Comparison of ENCODE assay signal across 1 cellular context in the genomic region with DNA sequence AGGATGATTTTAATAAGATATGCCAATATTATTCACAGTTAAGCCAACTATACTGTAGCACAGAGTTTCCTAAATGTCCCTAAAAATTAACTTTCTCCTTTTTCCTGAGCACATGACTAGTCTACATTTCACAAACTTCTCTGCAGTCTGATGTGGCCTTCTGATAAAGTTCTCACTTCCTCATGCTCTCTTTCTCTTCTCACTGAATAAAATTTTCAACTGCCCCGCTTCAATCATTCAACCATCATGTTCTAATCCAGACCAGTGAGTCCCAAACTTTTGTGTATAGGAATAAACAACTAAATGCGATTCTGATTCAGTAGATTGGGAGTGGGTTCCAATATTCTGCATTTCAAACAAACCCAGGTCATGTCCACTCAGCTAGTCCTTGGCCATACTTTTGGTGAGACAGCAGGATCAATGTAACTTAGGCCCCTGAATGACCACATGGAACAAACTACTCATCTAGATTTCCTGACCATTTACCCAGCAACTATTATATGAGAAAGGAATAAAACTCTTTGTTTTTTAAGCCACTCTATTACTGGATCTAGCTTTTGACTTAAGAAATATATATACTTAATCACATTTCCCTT.
A peak's percentile ranks its signal among the peaks of the same experiment; 100 is the strongest.
TF ChIP-seq lines count a peak whose summit lies in the region.

No MANE protein-coding gene starts in this region.

TF ChIP-seq in K562, 482 proteins besides CTCF, POLR2A, EP300 and RAD21 (continued from another document and continues in another):
- TF ChIP-seq, protein P1, sequence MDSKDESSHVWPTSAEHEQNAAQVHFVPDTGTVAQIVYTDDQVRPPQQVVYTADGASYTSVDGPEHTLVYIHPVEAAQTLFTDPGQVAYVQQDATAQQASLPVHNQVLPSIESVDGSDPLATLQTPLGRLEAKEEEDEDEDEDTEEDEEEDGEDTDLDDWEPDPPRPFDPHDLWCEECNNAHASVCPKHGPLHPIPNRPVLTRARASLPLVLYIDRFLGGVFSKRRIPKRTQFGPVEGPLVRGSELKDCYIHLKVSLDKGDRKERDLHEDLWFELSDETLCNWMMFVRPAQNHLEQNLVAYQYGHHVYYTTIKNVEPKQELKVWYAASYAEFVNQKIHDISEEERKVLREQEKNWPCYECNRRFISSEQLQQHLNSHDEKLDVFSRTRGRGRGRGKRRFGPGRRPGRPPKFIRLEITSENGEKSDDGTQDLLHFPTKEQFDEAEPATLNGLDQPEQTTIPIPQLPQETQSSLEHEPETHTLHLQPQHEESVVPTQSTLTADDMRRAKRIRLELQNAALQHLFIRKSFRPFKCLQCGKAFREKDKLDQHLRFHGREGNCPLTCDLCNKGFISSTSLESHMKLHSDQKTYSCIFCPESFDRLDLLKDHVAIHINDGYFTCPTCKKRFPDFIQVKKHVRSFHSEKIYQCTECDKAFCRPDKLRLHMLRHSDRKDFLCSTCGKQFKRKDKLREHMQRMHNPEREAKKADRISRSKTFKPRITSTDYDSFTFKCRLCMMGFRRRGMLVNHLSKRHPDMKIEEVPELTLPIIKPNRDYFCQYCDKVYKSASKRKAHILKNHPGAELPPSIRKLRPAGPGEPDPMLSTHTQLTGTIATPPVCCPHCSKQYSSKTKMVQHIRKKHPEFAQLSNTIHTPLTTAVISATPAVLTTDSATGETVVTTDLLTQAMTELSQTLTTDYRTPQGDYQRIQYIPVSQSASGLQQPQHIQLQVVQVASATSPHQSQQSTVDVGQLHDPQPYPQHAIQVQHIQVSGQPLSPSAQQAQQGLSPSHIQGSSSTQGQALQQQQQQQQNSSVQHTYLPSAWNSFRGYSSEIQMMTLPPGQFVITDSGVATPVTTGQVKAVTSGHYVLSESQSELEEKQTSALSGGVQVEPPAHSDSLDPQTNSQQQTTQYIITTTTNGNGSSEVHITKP (IDR thresholded peaks at IDR 0.05; ENCODE audit: partially characterized antibody) = no peak
- no peak for TF ChIP-seq KDM1A (IDR thresholded peaks at IDR 0.05)
- TF ChIP-seq, protein P2, sequence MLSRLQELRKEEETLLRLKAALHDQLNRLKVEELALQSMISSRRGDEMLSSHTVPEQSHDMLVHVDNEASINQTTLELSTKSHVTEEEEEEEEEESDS (CRISPR knock-in tag; IDR thresholded peaks at IDR 0.05) = no peak
- no peak for TF ChIP-seq MYBL2 (IDR thresholded peaks at IDR 0.05; ENCODE audit: low read depth)
- no peak for TF ChIP-seq MYBL2 (CRISPR knock-in tag; IDR thresholded peaks at IDR 0.05; ENCODE audit: borderline replicate concordance)
- no peak for TF ChIP-seq CBX5 (IDR thresholded peaks at IDR 0.05; ENCODE audit: borderline replicate concordance, low read depth)
- no peak for TF ChIP-seq PYGO2 (tag; IDR thresholded peaks at IDR 0.05)
- no peak for TF ChIP-seq ELF4 (CRISPR knock-in tag; IDR thresholded peaks at IDR 0.05)
- TF ChIP-seq, protein P3, sequence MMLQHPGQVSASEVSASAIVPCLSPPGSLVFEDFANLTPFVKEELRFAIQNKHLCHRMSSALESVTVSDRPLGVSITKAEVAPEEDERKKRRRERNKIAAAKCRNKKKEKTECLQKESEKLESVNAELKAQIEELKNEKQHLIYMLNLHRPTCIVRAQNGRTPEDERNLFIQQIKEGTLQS (IDR thresholded peaks at IDR 0.05) = peak; percentile 39; the same call in 1 of the 2 replicates
- TF ChIP-seq, protein P3 (CRISPR knock-in tag; conservative IDR thresholded peaks at IDR 0.05) = no peak
- TF ChIP-seq, protein P4, sequence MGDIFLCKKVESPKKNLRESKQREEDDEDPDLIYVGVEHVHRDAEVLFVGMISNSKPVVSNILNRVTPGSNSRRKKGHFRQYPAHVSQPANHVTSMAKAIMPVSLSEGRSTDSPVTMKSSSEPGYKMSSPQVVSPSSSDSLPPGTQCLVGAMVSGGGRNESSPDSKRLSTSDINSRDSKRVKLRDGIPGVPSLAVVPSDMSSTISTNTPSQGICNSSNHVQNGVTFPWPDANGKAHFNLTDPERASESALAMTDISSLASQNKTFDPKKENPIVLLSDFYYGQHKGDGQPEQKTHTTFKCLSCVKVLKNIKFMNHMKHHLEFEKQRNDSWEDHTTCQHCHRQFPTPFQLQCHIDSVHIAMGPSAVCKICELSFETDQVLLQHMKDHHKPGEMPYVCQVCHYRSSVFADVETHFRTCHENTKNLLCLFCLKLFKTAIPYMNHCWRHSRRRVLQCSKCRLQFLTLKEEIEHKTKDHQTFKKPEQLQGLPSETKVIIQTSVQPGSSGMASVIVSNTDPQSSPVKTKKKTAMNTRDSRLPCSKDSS (IDR thresholded peaks at IDR 0.05; ENCODE audit: low read depth, partially characterized antibody) = no peak
- TF ChIP-seq NCOA1 (IDR thresholded peaks at IDR 0.05; ENCODE audit: low read depth) = no peak
- TF ChIP-seq RBM14 (IDR thresholded peaks at IDR 0.05; ENCODE audit: borderline replicate concordance, insufficient read depth, low read depth, low read length) = no peak
- no peak for TF ChIP-seq ZZZ3 (IDR thresholded peaks at IDR 0.05)
- no peak for TF ChIP-seq ZNF76 (CRISPR knock-in tag; IDR thresholded peaks at IDR 0.05; ENCODE audit: borderline replicate concordance)
- no peak for TF ChIP-seq MECOM (CRISPR knock-in tag; IDR thresholded peaks at IDR 0.05)
- TF ChIP-seq, protein P5, sequence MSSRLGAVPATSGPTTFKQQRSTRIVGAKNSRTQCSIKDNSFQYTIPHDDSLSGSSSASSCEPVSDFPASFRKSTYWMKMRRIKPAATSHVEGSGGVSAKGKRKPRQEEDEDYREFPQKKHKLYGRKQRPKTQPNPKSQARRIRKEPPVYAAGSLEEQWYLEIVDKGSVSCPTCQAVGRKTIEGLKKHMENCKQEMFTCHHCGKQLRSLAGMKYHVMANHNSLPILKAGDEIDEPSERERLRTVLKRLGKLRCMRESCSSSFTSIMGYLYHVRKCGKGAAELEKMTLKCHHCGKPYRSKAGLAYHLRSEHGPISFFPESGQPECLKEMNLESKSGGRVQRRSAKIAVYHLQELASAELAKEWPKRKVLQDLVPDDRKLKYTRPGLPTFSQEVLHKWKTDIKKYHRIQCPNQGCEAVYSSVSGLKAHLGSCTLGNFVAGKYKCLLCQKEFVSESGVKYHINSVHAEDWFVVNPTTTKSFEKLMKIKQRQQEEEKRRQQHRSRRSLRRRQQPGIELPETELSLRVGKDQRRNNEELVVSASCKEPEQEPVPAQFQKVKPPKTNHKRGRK (tag; IDR thresholded peaks at IDR 0.05) = no peak
- TF ChIP-seq, protein P6, sequence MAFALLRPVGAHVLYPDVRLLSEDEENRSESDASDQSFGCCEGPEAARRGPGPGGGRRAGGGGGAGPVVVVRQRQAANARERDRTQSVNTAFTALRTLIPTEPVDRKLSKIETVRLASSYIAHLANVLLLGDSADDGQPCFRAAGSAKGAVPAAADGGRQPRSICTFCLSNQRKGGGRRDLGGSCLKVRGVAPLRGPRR (CRISPR knock-in tag; IDR thresholded peaks at IDR 0.05) = no peak
- TF ChIP-seq TBL1XR1 (IDR thresholded peaks at IDR 0.05; ENCODE audit: low read length in 2 of 2) = no peak
- TF ChIP-seq SNRNP70 (optimal IDR thresholded peaks at IDR 0.05; ENCODE audit: low read depth, low read length) = no peak
- TF ChIP-seq FOXA1 (IDR thresholded peaks at IDR 0.05; ENCODE audit: borderline replicate concordance) = no peak
- no peak for TF ChIP-seq TAF7 (tag; IDR thresholded peaks at IDR 0.05)
- TF ChIP-seq MAZ (CRISPR knock-in tag; conservative IDR thresholded peaks at IDR 0.05 in 1 of 2, IDR thresholded peaks at IDR 0.05 in 1 of 2) = no peak
- no peak for TF ChIP-seq SMC3 (conservative IDR thresholded peaks at IDR 0.05; ENCODE audit: insufficient read depth, low read depth, low read length)
- no peak for TF ChIP-seq ZNF431 (CRISPR knock-in tag; IDR thresholded peaks at IDR 0.05)
- TF ChIP-seq TAF15 (IDR thresholded peaks at IDR 0.05; ENCODE audit: low read depth, low read length) = no peak
- TF ChIP-seq SMARCE1 (IDR thresholded peaks at IDR 0.05) = peak; percentile 47; the same call in 1 of the 2 replicates
- TF ChIP-seq POLR2H (tag; IDR thresholded peaks at IDR 0.05; ENCODE audit: low read depth) = no peak
- no peak for TF ChIP-seq TOE1 (IDR thresholded peaks at IDR 0.05; ENCODE audit: borderline replicate concordance)
- TF ChIP-seq TOE1 (CRISPR knock-in tag; IDR thresholded peaks at IDR 0.05; ENCODE audit: borderline replicate concordance, low read depth) = no peak
- no peak for TF ChIP-seq OTX1 (CRISPR knock-in tag; IDR thresholded peaks at IDR 0.05)
- TF ChIP-seq, protein P7, sequence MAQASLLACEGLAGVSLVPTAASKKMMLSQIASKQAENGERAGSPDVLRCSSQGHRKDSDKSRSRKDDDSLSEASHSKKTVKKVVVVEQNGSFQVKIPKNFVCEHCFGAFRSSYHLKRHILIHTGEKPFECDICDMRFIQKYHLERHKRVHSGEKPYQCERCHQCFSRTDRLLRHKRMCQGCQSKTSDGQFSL (CRISPR knock-in tag; IDR thresholded peaks at IDR 0.05) = no peak
- TF ChIP-seq, protein P7 (tag; IDR thresholded peaks at IDR 0.05) = no peak
- no peak for TF ChIP-seq ZNF77 (CRISPR knock-in tag; IDR thresholded peaks at IDR 0.05)
- no peak for TF ChIP-seq GATAD2B (IDR thresholded peaks at IDR 0.05; ENCODE audit: borderline replicate concordance)
- TF ChIP-seq GABPB1 (CRISPR knock-in tag; IDR thresholded peaks at IDR 0.05) = no peak
- no peak for TF ChIP-seq POU5F1 (IDR thresholded peaks at IDR 0.05; ENCODE audit: borderline replicate concordance, low read depth, low read length, partially characterized antibody)
- no peak for TF ChIP-seq NFXL1 (CRISPR knock-in tag; IDR thresholded peaks at IDR 0.05)
- no peak for TF ChIP-seq JUNB (CRISPR knock-in tag; conservative IDR thresholded peaks at IDR 0.05)
- TF ChIP-seq, protein P8, sequence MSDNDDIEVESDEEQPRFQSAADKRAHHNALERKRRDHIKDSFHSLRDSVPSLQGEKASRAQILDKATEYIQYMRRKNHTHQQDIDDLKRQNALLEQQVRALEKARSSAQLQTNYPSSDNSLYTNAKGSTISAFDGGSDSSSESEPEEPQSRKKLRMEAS (CRISPR knock-in tag; IDR thresholded peaks at IDR 0.05) = no peak
- TF ChIP-seq, protein P9, sequence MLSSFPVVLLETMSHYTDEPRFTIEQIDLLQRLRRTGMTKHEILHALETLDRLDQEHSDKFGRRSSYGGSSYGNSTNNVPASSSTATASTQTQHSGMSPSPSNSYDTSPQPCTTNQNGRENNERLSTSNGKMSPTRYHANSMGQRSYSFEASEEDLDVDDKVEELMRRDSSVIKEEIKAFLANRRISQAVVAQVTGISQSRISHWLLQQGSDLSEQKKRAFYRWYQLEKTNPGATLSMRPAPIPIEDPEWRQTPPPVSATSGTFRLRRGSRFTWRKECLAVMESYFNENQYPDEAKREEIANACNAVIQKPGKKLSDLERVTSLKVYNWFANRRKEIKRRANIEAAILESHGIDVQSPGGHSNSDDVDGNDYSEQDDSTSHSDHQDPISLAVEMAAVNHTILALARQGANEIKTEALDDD (IDR thresholded peaks at IDR 0.05) = peak; percentile 65
- no peak for TF ChIP-seq RBM34 (IDR thresholded peaks at IDR 0.05; ENCODE audit: borderline replicate concordance, insufficient read depth, low read length)
- TF ChIP-seq SREBF1 (IDR thresholded peaks at IDR 0.05; ENCODE audit: borderline replicate concordance, low read depth, low read length) = no peak
- no peak for TF ChIP-seq ZNF174 (CRISPR knock-in tag; IDR thresholded peaks at IDR 0.05)
- TF ChIP-seq ZKSCAN3 (CRISPR knock-in tag; IDR thresholded peaks at IDR 0.05) = no peak
- TF ChIP-seq, protein P10, sequence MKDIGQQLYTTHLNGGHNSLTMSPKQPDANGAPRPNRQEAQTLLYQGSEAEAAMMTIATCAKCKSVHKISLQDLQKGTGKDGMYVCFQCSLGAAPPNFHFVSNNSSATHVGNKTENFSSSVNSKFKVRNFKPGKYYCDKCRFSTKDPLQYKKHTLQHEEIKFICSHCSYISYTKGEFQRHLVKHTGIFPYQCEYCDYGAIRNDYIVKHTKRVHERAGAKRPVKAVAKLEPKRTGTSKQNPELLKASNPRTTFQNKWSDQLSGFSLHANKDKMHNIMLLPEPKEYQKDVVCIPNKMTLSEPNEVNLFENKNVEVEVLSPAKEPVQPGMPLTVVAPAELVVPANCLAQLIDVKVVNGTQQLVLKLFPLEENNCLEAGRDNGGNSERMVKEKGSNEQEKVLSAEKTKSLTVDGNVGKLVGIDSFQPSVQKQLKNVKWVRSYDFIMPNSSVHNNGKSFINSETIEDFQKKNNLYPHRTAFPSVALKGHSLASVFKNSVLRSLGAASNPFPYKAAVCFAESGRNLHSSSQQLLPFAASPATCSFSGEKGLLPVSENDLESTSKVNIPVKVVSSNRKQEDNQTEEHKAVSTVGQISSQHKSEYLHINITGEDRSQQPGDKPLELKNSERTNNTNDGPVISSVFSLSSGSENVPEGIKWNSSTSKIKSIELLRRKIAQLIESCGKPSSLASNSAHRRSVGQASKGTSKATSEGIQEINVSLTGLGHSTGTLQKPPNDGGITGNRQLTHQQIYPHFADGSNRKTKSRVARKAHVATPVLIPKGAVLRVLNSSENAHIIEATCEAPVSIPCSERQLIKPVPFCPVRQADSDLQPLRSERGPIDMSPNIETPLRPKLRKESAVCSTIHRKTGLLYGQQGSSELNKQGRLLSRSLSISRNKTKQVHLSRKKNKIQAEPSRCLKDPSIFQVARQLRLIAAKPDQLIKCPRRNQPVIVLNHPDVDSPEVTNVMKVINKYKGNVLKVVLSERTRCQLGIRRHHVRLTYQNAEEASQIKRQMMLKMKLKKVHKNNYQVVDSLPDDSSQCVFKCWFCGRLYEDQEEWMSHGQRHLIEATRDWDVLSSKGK (CRISPR knock-in tag; IDR thresholded peaks at IDR 0.05) = no peak
- TF ChIP-seq STAG1 (CRISPR knock-in tag; IDR thresholded peaks at IDR 0.05; ENCODE audit: borderline replicate concordance) = no peak
- TF ChIP-seq KDM2B (CRISPR knock-in tag; IDR thresholded peaks at IDR 0.05) = no peak
- TF ChIP-seq GABPB2 (CRISPR knock-in tag; conservative IDR thresholded peaks at IDR 0.05) = no peak
- 0 out of 2 replicates have a peak, but pooled peaks have one; percentile 43 for TF ChIP-seq PTTG1 (tag; IDR thresholded peaks at IDR 0.05; ENCODE audit: low read depth)
